In genomic region chr4:152946460-152946859, GRCh38 we compare ENCODE assay signal across 33 cellular contexts.
"Had no signal": no experiment of that assay in that cellular context is flagged by ENCODE, and none has a peak within 500 bp of the region (broad histone marks: within the 10 kb centered on the region; RNA-seq: fewer than 3 reads in every experiment).

No MANE protein-coding gene starts in this region.

- H3K4me3 Mint-ChIP-seq: activated CD8-positive, alpha-beta T cell treated with anti-CD3 and anti-CD28 coated beads, Interleukin-2, amount 10 ng/mL, durations not matched to agents 7 days and 5 days; activated naive CD8-positive, alpha-beta T cell treated with anti-CD3 and anti-CD28 coated beads, Interleukin-2, amount 10 ng/mL, durations not matched to agents 7 days and 5 days; T-cell had no signal

- H3K9me3 ChIP-seq: adrenal gland, breast epithelium, MG63 had no signal

- ATAC-seq: activated CD4-positive, CD25-positive, alpha-beta regulatory T cell treated with anti-CD3 and anti-CD28 coated beads, Interleukin-2, amount 50 U/mL, for 24 hours; activated CD8-positive, alpha-beta T cell treated with anti-CD3 and anti-CD28 coated beads, Interleukin-2, amount 10 ng/mL, durations not matched to agents 7 days and 5 days; Panc1; Right ventricle myocardium inferior; T-cell had no signal

- H3K36me3 Mint-ChIP-seq: activated naive CD8-positive, alpha-beta T cell treated with anti-CD3 and anti-CD28 coated beads, Interleukin-2, amount 10 ng/mL, durations not matched to agents 7 days and 5 days had no signal

- DNase-seq: activated CD4-positive, alpha-beta T cell treated with anti-CD3 and anti-CD28 coated beads for 4 hours; activated CD4-positive, alpha-beta T cell treated with anti-CD3 and anti-CD28 coated beads, Interleukin-2, amount 50 U/mL, for 4 hours; activated CD8-positive, alpha-beta memory T cell treated with anti-CD3 and anti-CD28 coated beads, Interleukin-2, amount 50 U/mL, for 48 hours; activated CD8-positive, alpha-beta T cell treated with anti-CD3 and anti-CD28 coated beads, Interleukin-2, amount 10 ng/mL, durations not matched to agents 7 days and 5 days; activated naive CD4-positive, alpha-beta T cell treated with anti-CD3 and anti-CD28 coated beads, Interleukin-2, amount 50 U/mL, for 16 hours; activated naive CD8-positive, alpha-beta T cell treated with anti-CD3 and anti-CD28 coated beads, Interleukin-2, amount 10 ng/mL, durations not matched to agents 7 days and 5 days; activated T-cell treated with anti-CD3 and anti-CD28 coated beads, Interleukin-2, amount 50 U/mL, for 1 hour; adrenal gland; aorta; central memory CD4-positive, alpha-beta T cell; MG63; MV-4-11; NCI-H1092 treated with DMSO at 0.1 percent for 48 hours; NCI-H1417 treated with DMSO at 0.1 percent for 48 hours; NCI-H1694 treated with DMSO at 0.1 percent for 48 hours; NCI-H2029 treated with DMSO at 0.1 percent for 48 hours; NCI-H446 treated with DMSO at 0.1 percent for 48 hours; NCI-H524 treated with DMSO at 0.1 percent for 48 hours; NCI-H774; NK-92 treated with Interleukin-12 subunit alpha and Interleukin-12 subunit beta, amount 100 ng/mL, for 24 hours; OCI-M1; RPMI8226; T-cell; T-helper 2 cell; T1000 had no signal

- H3K9ac ChIP-seq: KMS-11 had no signal

- H3K27ac ChIP-seq: adrenal gland, breast epithelium, KMS-11, SK-N-MC, VCaP had no signal

- FAIRE-seq: TTC549 had no signal

- H3K4me3 ChIP-seq: adrenal gland, breast epithelium, MG63, SK-N-MC had no signal

- H3K27me3 ChIP-seq: breast epithelium, MG63 had no signal

- H3K4me1 Mint-ChIP-seq: T-cell had no signal

- H3K27ac Mint-ChIP-seq: activated CD8-positive, alpha-beta T cell treated with anti-CD3 and anti-CD28 coated beads, Interleukin-2, amount 10 ng/mL, durations not matched to agents 7 days and 5 days; activated naive CD8-positive, alpha-beta T cell treated with anti-CD3 and anti-CD28 coated beads, Interleukin-2, amount 10 ng/mL, durations not matched to agents 7 days and 5 days; T-cell had no signal

- H3K9me3 Mint-ChIP-seq: activated naive CD8-positive, alpha-beta T cell treated with anti-CD3 and anti-CD28 coated beads, Interleukin-2, amount 10 ng/mL, durations not matched to agents 7 days and 5 days; T-cell had no signal

- H3K4me2 ChIP-seq: KMS-11 had no signal

- H3K4me1 ChIP-seq: adrenal gland, breast epithelium had no signal

- H3K36me3 ChIP-seq: adrenal gland, breast epithelium, MG63 had no signal
